ENCODE assay signal across 1 cellular context in genomic region chr7:28919510-28919909, GRCh38.
TF ChIP-seq lines count a peak whose summit lies in the region.

No MANE protein-coding gene starts in this region.

TF ChIP-seq in GM23338, 12 proteins besides CTCF, POLR2A, EP300 and RAD21 (continued from another document):
- TF ChIP-seq ZNF462 (CRISPR knock-in tag; IDR thresholded peaks at IDR 0.05): no peak
- no peak for TF ChIP-seq EZH2 (IDR thresholded peaks at IDR 0.05; ENCODE audit: low read depth, unreplicated experiment)
- no peak for TF ChIP-seq EZH2phosphoT487 (IDR thresholded peaks at IDR 0.05; ENCODE audit: unreplicated experiment)
- no peak for TF ChIP-seq CREB1 (CRISPR knock-in tag; IDR thresholded peaks at IDR 0.05; ENCODE audit: low read depth)
- TF ChIP-seq ZNF331 (CRISPR knock-in tag; IDR thresholded peaks at IDR 0.05; ENCODE audit: low read depth): no peak
